In genomic region chr6:27237089-27237723, GRCh38 we compare ENCODE assay signal across 1 cellular context.
A peak's percentile ranks its signal among the peaks of the same experiment; 100 is the strongest.
TF ChIP-seq lines count a peak whose summit lies in the region.

No MANE protein-coding gene starts in this region.

TF ChIP-seq in GM12878, 131 proteins besides CTCF, POLR2A, EP300 and RAD21 (continued from another document):
- TF ChIP-seq CEBPZ (IDR thresholded peaks at IDR 0.05; ENCODE audit: low read depth, low read length): no peak
- no peak for TF ChIP-seq BRCA1 (IDR thresholded peaks at IDR 0.05; ENCODE audit: low read depth, low read length)
- TF ChIP-seq NR2F1 (conservative IDR thresholded peaks at IDR 0.05): no peak
- no peak for TF ChIP-seq ZBTB40 (IDR thresholded peaks at IDR 0.05; ENCODE audit: borderline replicate concordance)
- 0 out of 2 replicates have a peak, but pooled peaks have one; percentile 40 for TF ChIP-seq CBX5 (IDR thresholded peaks at IDR 0.05; ENCODE audit: low read depth)
- 0 out of 2 replicates have a peak, but pooled peaks have one; percentile 52 for TF ChIP-seq ZSCAN29 (IDR thresholded peaks at IDR 0.05)
- TF ChIP-seq HSF1 (IDR thresholded peaks at IDR 0.05; ENCODE audit: low read depth, low read length): no peak
- peak; percentile 73; the same call in 1 of the 2 replicates for TF ChIP-seq SREBF2 (IDR thresholded peaks at IDR 0.05; ENCODE audit: low read length)
- TF ChIP-seq SUPT20H (IDR thresholded peaks at IDR 0.05; ENCODE audit: borderline replicate concordance, control insufficient read depth, low read depth, low read length): no peak
- TF ChIP-seq ATF7 (IDR thresholded peaks at IDR 0.05; ENCODE audit: low read depth): no peak
- TF ChIP-seq TCF12 (IDR thresholded peaks at IDR 0.05; ENCODE audit: low read depth, low read length): no peak
- peak; percentile 82; the same call in 1 of the 2 replicates for TF ChIP-seq TARDBP (IDR thresholded peaks at IDR 0.05; ENCODE audit: borderline replicate concordance)
- TF ChIP-seq ETV6 (conservative IDR thresholded peaks at IDR 0.05 in 1 of 2, IDR thresholded peaks at IDR 0.05 in 1 of 2; ENCODE audit: borderline replicate concordance in 1 of 2, low read depth in 1 of 2): no peak
- TF ChIP-seq RUNX3 (IDR thresholded peaks at IDR 0.05; ENCODE audit: low read length): peak; percentile 28; the same call in 1 of the 2 replicates
- peak; percentile 95 for TF ChIP-seq ZNF24 (IDR thresholded peaks at IDR 0.05)
- TF ChIP-seq ZNF207 (IDR thresholded peaks at IDR 0.05; ENCODE audit: borderline replicate concordance): no peak
- TF ChIP-seq SREBF1 (IDR thresholded peaks at IDR 0.05; ENCODE audit: low read length): no peak
- no peak for TF ChIP-seq TAF1 (IDR thresholded peaks at IDR 0.05; ENCODE audit: borderline replicate concordance, low read depth, low read length)
- no peak for TF ChIP-seq HDAC2 (IDR thresholded peaks at IDR 0.05)
- no peak for TF ChIP-seq BHLHE40 (IDR thresholded peaks at IDR 0.05; ENCODE audit: borderline replicate concordance in 1 of 2, low read depth in 2 of 2, low read length in 1 of 2)
